In genomic region chr20:11783102-11783861, GRCh38 we compare ENCODE assay signal across 22 cellular contexts.
"Had no signal": no experiment of that assay in that cellular context is flagged by ENCODE, and none has a peak within 500 bp of the region (broad histone marks: within the 10 kb centered on the region; RNA-seq: fewer than 3 reads in every experiment).

No MANE protein-coding gene starts in this region.

- H3K27ac Mint-ChIP-seq: activated CD8-positive, alpha-beta T cell treated with anti-CD3 and anti-CD28 coated beads, Interleukin-2, amount 10 ng/mL, durations not matched to agents 7 days and 5 days; activated naive CD4-positive, alpha-beta T cell treated with anti-CD3 and anti-CD28 coated beads, Interleukin-2, amount 50 U/mL, for 24 hours; activated T-helper 1 cell treated with anti-CD3 and anti-CD28 coated beads, Interleukin-12 subunit alpha, Interleukin-12 subunit beta, Interleukin-2, Interleukin-4 antibody, amounts not matched to agents 30 ng/mL and 10 ng/mL and 1 ng/mL, durations not matched to agents 14 hours and 24 hours and 36 hours; T-helper 1 cell treated with Interleukin-12 subunit alpha and Interleukin-12 subunit beta and Interleukin-4 antibody, amounts not matched to agents 30 μg/mL and 1 μg/mL, for 36 hours had no signal

- H3K27ac ChIP-seq: breast epithelium, SJSA1 had no signal

- DNase-seq: activated CD4-positive, alpha-beta T cell treated with anti-CD3 and anti-CD28 coated beads for 48 hours; activated CD4-positive, alpha-beta T cell treated with anti-CD3 and anti-CD28 coated beads, Interleukin-2, amount 50 U/mL, for 4 hours; activated CD4-positive, CD25-positive, alpha-beta regulatory T cell treated with anti-CD3 and anti-CD28 coated beads, Interleukin-2, amount 50 U/mL, for 72 hours; activated CD8-positive, alpha-beta memory T cell treated with anti-CD3 and anti-CD28 coated beads, Interleukin-2, amount 50 U/mL, for 48 hours; activated CD8-positive, alpha-beta T cell treated with anti-CD3 and anti-CD28 coated beads, Interleukin-2, amount 10 ng/mL, durations not matched to agents 7 days and 5 days; activated effector memory CD4-positive, alpha-beta T cell treated with Interleukin-2 at 50 U/mL for 16 hours; activated naive CD4-positive, alpha-beta T cell; activated T-cell treated with anti-CD3 and anti-CD28 coated beads, Interleukin-2, amount 50 U/mL, for 1 hour; aorta; caudate nucleus; NCI-H1092 treated with DMSO at 0.1 percent for 48 hours; NCI-H1417 treated with DMSO at 0.1 percent for 48 hours; NCI-H187; NCI-H2081; NCI-H510A treated with DMSO at 0.1 percent for 48 hours; PC-3; SHP77 had no signal

- H3K27me3 ChIP-seq: breast epithelium, SJSA1 had no signal

- H3K9me3 Mint-ChIP-seq: activated naive CD4-positive, alpha-beta T cell treated with anti-CD3 and anti-CD28 coated beads, Interleukin-2, amount 50 U/mL, for 24 hours; activated T-helper 1 cell treated with anti-CD3 and anti-CD28 coated beads, Interleukin-12 subunit alpha, Interleukin-12 subunit beta, Interleukin-2, Interleukin-4 antibody, amounts not matched to agents 30 ng/mL and 10 ng/mL and 1 ng/mL, durations not matched to agents 14 hours and 24 hours and 36 hours; T-helper 1 cell treated with Interleukin-12 subunit alpha and Interleukin-12 subunit beta and Interleukin-4 antibody, amounts not matched to agents 30 μg/mL and 1 μg/mL, for 36 hours had no signal

- H3K36me3 ChIP-seq: breast epithelium, SJSA1 had no signal

- H3K4me3 Mint-ChIP-seq: activated CD8-positive, alpha-beta T cell treated with anti-CD3 and anti-CD28 coated beads, Interleukin-2, amount 10 ng/mL, durations not matched to agents 7 days and 5 days; activated naive CD4-positive, alpha-beta T cell treated with anti-CD3 and anti-CD28 coated beads, Interleukin-2, amount 50 U/mL, for 24 hours; activated T-helper 1 cell treated with anti-CD3 and anti-CD28 coated beads, Interleukin-12 subunit alpha, Interleukin-12 subunit beta, Interleukin-2, Interleukin-4 antibody, amounts not matched to agents 30 ng/mL and 10 ng/mL and 1 ng/mL, durations not matched to agents 14 hours and 24 hours and 36 hours; T-helper 1 cell treated with Interleukin-12 subunit alpha and Interleukin-12 subunit beta and Interleukin-4 antibody, amounts not matched to agents 30 μg/mL and 1 μg/mL, for 36 hours had no signal

- H3K4me1 ChIP-seq: breast epithelium had no signal

- H3K36me3 Mint-ChIP-seq: activated naive CD4-positive, alpha-beta T cell treated with anti-CD3 and anti-CD28 coated beads, Interleukin-2, amount 50 U/mL, for 24 hours had no signal

- H3K4me3 ChIP-seq: breast epithelium, SJSA1 had no signal

- H3K4me1 Mint-ChIP-seq: activated naive CD4-positive, alpha-beta T cell treated with anti-CD3 and anti-CD28 coated beads, Interleukin-2, amount 50 U/mL, for 24 hours had no signal

- ATAC-seq: activated CD8-positive, alpha-beta T cell treated with anti-CD3 and anti-CD28 coated beads, Interleukin-2, amount 10 ng/mL, durations not matched to agents 7 days and 5 days; PC-3 had no signal

- H3K27me3 Mint-ChIP-seq: activated naive CD4-positive, alpha-beta T cell treated with anti-CD3 and anti-CD28 coated beads, Interleukin-2, amount 50 U/mL, for 24 hours had no signal

- H3K9me3 ChIP-seq: breast epithelium, SJSA1 had no signal
